Comparison of ENCODE assay signal across 8 cellular contexts in genomic region chr6:23446394-23447001, GRCh38.
DNase-seq lines count a peak whose midpoint lies in the region; ATAC-seq and TF ChIP-seq lines count a peak whose summit lies in the region.
"Had no signal": no experiment of that assay in that cellular context is flagged by ENCODE, and none has a peak within 500 bp of the region (broad histone marks: within the 10 kb centered on the region; RNA-seq: fewer than 3 reads in every experiment).

No MANE protein-coding gene starts in this region.

- H3K36me3 ChIP-seq in psoas muscle (ENCODE audit: insufficient read depth in 1 of 2, low read depth in 1 of 2) = no peaks in the 10 kb centered on the region
- H3K36me3 ChIP-seq: SJSA1 had no signal

- no peak overlapping the region for H3K4me3 ChIP-seq in LNCaP clone FGC (ENCODE audit: low read depth, low read length)
- no peak overlapping the region for H3K4me3 ChIP-seq in fibroblast of villous mesenchyme (ENCODE audit: low read depth, low read length)
- no peak overlapping the region for H3K4me3 ChIP-seq in psoas muscle
- H3K4me3 ChIP-seq: SJSA1 had no signal

- H3K4me1 ChIP-seq in psoas muscle = peaks cover 3% of the 10 kb centered on the region
- H3K4me1 ChIP-seq: SJSA1 had no signal

- H3K27me3 ChIP-seq in psoas muscle (ENCODE audit: insufficient read depth in 3 of 3, low read length in 2 of 3) = no peaks in the 10 kb centered on the region
- H3K27me3 ChIP-seq: SJSA1 had no signal

- 42 to 50% (median 44%) methylated on average over 5 of the region's 5 CpGs for WGBS in psoas muscle, 3 donors

- DNase-seq in LNCaP clone FGC (ENCODE audit: low read depth) = peak; percentile 52
- DNase-seq in RKO (ENCODE audit: low spot score) = peak; percentile 17
- DNase-seq in fibroblast of villous mesenchyme (ENCODE audit: low read depth) = peak; percentile 44
- DNase-seq in psoas muscle = no peak
- no peak for DNase-seq in NOMO-1 treated with DMSO at 0.1 percent for 48 hours (lab: John Stamatoyannopoulos, UW; ENCODE audit: unreplicated experiment)
- DNase-seq in activated gamma-delta T cell treated with Interleukin-2 at 50 U/mL for 16 hours = no peak
- DNase-seq in activated T-cell treated with anti-CD3 and anti-CD28 coated beads for 4 hours = no peak

- H3K27ac ChIP-seq in psoas muscle = no peak overlapping the region
- H3K27ac ChIP-seq: SJSA1 had no signal

- intact Hi-C loops in psoas muscle (cut with DNase I) = no loop called here

- TF ChIP-seq CTCF in LNCaP clone FGC (IDR thresholded peaks at IDR 0.05; ENCODE audit: control insufficient read depth, extremely low read depth, insufficient read depth) = peak; percentile 72
- TF ChIP-seq CTCF in fibroblast of villous mesenchyme (IDR thresholded peaks at IDR 0.05; ENCODE audit: insufficient read depth, low read depth, low read length) = peak; percentile 52
- peak; percentile 25 for TF ChIP-seq CTCF in psoas muscle (IDR thresholded peaks at IDR 0.05)

- H3K9me3 ChIP-seq in psoas muscle = no peaks in the 10 kb centered on the region

- no peak for ATAC-seq in psoas muscle

Comparison
In these comparisons a context has a peak if more than half of its experiments do, and no peak if none do; other contexts are left out.
1. DNase-seq: peak in LNCaP clone FGC (single experiment), RKO (single experiment) and fibroblast of villous mesenchyme (single experiment); none in psoas muscle (0 of 2), NOMO-1 treated with DMSO at 0.1 percent for 48 hours (single experiment), activated gamma-delta T cell treated with Interleukin-2 at 50 U/mL for 16 hours (single experiment) and activated T-cell treated with anti-CD3 and anti-CD28 coated beads for 4 hours (single experiment).
2. Peak in every context shown above with its lines, with median percentiles within 50 percentile points of each other: CTCF ChIP-seq.